ENCODE assay signal across 1 cellular context in the genomic region with DNA sequence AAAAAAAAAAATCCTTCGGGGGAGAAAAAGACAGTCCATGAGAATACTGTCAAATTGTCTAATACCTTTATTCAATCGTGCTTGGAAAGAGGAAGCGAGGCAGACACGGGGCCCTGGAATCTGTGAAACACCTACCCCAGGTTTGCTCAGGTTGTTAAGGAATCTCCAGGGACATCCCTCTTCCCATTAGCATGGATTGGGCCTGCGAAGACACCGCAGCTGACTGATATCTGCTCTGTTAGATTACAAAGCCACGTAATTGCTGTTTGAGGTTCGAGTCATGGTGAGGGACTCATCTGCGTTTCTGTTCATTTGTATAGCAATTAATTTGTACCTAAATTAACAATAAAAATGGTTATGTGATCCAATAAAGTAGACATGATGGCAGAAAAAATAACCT.
TF ChIP-seq lines count a peak whose summit lies in the region.

No MANE protein-coding gene starts in this region.

TF ChIP-seq in GM23338, 12 proteins besides CTCF, POLR2A, EP300 and RAD21:
- TF ChIP-seq, protein P1, sequence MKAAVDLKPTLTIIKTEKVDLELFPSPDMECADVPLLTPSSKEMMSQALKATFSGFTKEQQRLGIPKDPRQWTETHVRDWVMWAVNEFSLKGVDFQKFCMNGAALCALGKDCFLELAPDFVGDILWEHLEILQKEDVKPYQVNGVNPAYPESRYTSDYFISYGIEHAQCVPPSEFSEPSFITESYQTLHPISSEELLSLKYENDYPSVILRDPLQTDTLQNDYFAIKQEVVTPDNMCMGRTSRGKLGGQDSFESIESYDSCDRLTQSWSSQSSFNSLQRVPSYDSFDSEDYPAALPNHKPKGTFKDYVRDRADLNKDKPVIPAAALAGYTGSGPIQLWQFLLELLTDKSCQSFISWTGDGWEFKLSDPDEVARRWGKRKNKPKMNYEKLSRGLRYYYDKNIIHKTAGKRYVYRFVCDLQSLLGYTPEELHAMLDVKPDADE (IDR thresholded peaks at IDR 0.05): no peak
- TF ChIP-seq JUNB (IDR thresholded peaks at IDR 0.05; ENCODE audit: unreplicated experiment) (no peak), POLR2AphosphoS5 (IDR thresholded peaks at IDR 0.05; ENCODE audit: low read depth) (no peak), ZNF114 (CRISPR knock-in tag; IDR thresholded peaks at IDR 0.05) (no peak), NANOG (IDR thresholded peaks at IDR 0.05; ENCODE audit: borderline replicate concordance) (no peak), ZNF331 (CRISPR knock-in tag; IDR thresholded peaks at IDR 0.05; ENCODE audit: low read depth) (no peak), STAT1 (IDR thresholded peaks at IDR 0.05; ENCODE audit: unreplicated experiment) (no peak), EZH2phosphoT487 (IDR thresholded peaks at IDR 0.05; ENCODE audit: unreplicated experiment) (no peak), EZH2 (IDR thresholded peaks at IDR 0.05; ENCODE audit: low read depth, unreplicated experiment) (no peak), CREB1 (CRISPR knock-in tag; IDR thresholded peaks at IDR 0.05; ENCODE audit: low read depth) (no peak)
- TF ChIP-seq, protein P2, sequence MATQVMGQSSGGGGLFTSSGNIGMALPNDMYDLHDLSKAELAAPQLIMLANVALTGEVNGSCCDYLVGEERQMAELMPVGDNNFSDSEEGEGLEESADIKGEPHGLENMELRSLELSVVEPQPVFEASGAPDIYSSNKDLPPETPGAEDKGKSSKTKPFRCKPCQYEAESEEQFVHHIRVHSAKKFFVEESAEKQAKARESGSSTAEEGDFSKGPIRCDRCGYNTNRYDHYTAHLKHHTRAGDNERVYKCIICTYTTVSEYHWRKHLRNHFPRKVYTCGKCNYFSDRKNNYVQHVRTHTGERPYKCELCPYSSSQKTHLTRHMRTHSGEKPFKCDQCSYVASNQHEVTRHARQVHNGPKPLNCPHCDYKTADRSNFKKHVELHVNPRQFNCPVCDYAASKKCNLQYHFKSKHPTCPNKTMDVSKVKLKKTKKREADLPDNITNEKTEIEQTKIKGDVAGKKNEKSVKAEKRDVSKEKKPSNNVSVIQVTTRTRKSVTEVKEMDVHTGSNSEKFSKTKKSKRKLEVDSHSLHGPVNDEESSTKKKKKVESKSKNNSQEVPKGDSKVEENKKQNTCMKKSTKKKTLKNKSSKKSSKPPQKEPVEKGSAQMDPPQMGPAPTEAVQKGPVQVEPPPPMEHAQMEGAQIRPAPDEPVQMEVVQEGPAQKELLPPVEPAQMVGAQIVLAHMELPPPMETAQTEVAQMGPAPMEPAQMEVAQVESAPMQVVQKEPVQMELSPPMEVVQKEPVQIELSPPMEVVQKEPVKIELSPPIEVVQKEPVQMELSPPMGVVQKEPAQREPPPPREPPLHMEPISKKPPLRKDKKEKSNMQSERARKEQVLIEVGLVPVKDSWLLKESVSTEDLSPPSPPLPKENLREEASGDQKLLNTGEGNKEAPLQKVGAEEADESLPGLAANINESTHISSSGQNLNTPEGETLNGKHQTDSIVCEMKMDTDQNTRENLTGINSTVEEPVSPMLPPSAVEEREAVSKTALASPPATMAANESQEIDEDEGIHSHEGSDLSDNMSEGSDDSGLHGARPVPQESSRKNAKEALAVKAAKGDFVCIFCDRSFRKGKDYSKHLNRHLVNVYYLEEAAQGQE (IDR thresholded peaks at IDR 0.05; ENCODE audit: unreplicated experiment): no peak
- TF ChIP-seq, protein P3, sequence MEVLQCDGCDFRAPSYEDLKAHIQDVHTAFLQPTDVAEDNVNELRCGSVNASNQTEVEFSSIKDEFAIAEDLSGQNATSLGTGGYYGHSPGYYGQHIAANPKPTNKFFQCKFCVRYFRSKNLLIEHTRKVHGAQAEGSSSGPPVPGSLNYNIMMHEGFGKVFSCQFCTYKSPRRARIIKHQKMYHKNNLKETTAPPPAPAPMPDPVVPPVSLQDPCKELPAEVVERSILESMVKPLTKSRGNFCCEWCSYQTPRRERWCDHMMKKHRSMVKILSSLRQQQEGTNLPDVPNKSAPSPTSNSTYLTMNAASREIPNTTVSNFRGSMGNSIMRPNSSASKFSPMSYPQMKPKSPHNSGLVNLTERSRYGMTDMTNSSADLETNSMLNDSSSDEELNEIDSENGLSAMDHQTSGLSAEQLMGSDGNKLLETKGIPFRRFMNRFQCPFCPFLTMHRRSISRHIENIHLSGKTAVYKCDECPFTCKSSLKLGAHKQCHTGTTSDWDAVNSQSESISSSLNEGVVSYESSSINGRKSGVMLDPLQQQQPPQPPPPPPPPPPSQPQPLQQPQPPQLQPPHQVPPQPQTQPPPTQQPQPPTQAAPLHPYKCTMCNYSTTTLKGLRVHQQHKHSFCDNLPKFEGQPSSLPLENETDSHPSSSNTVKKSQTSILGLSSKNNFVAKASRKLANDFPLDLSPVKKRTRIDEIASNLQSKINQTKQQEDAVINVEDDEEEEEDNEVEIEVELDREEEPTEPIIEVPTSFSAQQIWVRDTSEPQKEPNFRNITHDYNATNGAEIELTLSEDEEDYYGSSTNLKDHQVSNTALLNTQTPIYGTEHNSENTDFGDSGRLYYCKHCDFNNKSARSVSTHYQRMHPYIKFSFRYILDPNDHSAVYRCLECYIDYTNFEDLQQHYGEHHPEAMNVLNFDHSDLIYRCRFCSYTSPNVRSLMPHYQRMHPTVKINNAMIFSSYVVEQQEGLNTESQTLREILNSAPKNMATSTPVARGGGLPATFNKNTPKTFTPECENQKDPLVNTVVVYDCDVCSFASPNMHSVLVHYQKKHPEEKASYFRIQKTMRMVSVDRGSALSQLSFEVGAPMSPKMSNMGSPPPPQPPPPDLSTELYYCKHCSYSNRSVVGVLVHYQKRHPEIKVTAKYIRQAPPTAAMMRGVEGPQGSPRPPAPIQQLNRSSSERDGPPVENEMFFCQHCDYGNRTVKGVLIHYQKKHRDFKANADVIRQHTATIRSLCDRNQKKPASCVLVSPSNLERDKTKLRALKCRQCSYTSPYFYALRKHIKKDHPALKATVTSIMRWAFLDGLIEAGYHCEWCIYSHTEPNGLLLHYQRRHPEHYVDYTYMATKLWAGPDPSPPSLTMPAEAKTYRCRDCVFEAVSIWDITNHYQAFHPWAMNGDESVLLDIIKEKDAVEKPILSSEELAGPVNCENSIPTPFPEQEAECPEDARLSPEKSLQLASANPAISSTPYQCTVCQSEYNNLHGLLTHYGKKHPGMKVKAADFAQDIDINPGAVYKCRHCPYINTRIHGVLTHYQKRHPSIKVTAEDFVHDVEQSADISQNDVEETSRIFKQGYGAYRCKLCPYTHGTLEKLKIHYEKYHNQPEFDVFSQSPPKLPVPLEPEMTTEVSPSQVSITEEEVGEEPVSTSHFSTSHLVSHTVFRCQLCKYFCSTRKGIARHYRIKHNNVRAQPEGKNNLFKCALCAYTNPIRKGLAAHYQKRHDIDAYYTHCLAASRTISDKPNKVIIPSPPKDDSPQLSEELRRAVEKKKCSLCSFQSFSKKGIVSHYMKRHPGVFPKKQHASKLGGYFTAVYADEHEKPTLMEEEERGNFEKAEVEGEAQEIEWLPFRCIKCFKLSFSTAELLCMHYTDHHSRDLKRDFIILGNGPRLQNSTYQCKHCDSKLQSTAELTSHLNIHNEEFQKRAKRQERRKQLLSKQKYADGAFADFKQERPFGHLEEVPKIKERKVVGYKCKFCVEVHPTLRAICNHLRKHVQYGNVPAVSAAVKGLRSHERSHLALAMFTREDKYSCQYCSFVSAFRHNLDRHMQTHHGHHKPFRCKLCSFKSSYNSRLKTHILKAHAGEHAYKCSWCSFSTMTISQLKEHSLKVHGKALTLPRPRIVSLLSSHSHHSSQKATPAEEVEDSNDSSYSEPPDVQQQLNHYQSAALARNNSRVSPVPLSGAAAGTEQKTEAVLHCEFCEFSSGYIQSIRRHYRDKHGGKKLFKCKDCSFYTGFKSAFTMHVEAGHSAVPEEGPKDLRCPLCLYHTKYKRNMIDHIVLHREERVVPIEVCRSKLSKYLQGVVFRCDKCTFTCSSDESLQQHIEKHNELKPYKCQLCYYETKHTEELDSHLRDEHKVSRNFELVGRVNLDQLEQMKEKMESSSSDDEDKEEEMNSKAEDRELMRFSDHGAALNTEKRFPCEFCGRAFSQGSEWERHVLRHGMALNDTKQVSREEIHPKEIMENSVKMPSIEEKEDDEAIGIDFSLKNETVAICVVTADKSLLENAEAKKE (CRISPR knock-in tag; IDR thresholded peaks at IDR 0.05): no peak
